In genomic region chr14:74793506-74794155, GRCh38 we compare ENCODE assay signal across 8 cellular contexts. TPM values are rescaled to one million over a fixed set of nuclear protein-coding genes. Genes with fewer than 3 reads are reported as not detected.
DNase-seq lines count a peak whose midpoint lies in the region; ATAC-seq and TF ChIP-seq lines count a peak whose summit lies in the region.

No MANE protein-coding gene starts in this region.

- WGBS in tibial nerve, 2 donors, result 28 to 38% methylated on average over 3 of the region's 3 CpGs

- H3K9me3 ChIP-seq in tibial nerve, result no peaks in the 10 kb centered on the region

- peak overlapping the region; percentile 67 for H3K4me3 Mint-ChIP-seq in activated naive CD4-positive, alpha-beta T cell treated with anti-CD3 and anti-CD28 coated beads, Interleukin-2, amount 10 ng/mL, durations not matched to agents 7 days and 5 days
- H3K4me3 Mint-ChIP-seq in T-helper 2 cell treated with Interferon-gamma antibody and Interleukin-4, amounts not matched to agents 5 μg/mL and 100 μg/mL, for 36 hours, result peak overlapping the region; percentile 82
- no peak overlapping the region for H3K4me3 Mint-ChIP-seq in Calu3 (ENCODE audit: low read depth, unreplicated experiment)

- TF ChIP-seq POLR2A in tibial nerve (IDR thresholded peaks at IDR 0.05), result no peak

- H3K27ac ChIP-seq in tibial nerve, result peak overlapping the region in 3 of 4 donors; percentile 42 to 46 (median 44)

- no TSS peak for BruUV-seq in Calu3 (replicated peaks; lab: Mats Ljungman, UMichigan)

- no peak for ATAC-seq in HG02798 (IDR thresholded peaks at IDR 0.05; ENCODE audit: poor library complexity, unreplicated experiment)

- TF ChIP-seq CTCF in fibroblast of the aortic adventitia (IDR thresholded peaks at IDR 0.05; ENCODE audit: insufficient read depth, low read length), result peak; percentile 53
- TF ChIP-seq CTCF in tibial nerve (IDR thresholded peaks at IDR 0.05), result peak in 2 of 5 experiments; percentile 19
- TF ChIP-seq CTCF in Calu3 (IDR thresholded peaks at IDR 0.05; ENCODE audit: unreplicated experiment), result no peak

- H3K27ac Mint-ChIP-seq in activated naive CD4-positive, alpha-beta T cell treated with anti-CD3 and anti-CD28 coated beads, Interleukin-2, amount 10 ng/mL, durations not matched to agents 7 days and 5 days, result peak overlapping the region; percentile 91
- H3K27ac Mint-ChIP-seq in T-helper 2 cell treated with Interferon-gamma antibody and Interleukin-4, amounts not matched to agents 5 μg/mL and 100 μg/mL, for 36 hours, result peak overlapping the region; percentile 85
- no peak overlapping the region for H3K27ac Mint-ChIP-seq in Calu3 (ENCODE audit: unreplicated experiment)

- H3K4me1 Mint-ChIP-seq in activated naive CD4-positive, alpha-beta T cell treated with anti-CD3 and anti-CD28 coated beads, Interleukin-2, amount 10 ng/mL, durations not matched to agents 7 days and 5 days, result peaks cover 41% of the 10 kb centered on the region
- peaks cover 38% of the 10 kb centered on the region for H3K4me1 Mint-ChIP-seq in T-helper 2 cell treated with Interferon-gamma antibody and Interleukin-4, amounts not matched to agents 5 μg/mL and 100 μg/mL, for 36 hours (ENCODE audit: low read depth)
- H3K4me1 Mint-ChIP-seq in Calu3 (ENCODE audit: low read depth, unreplicated experiment), result peaks cover 9% of the 10 kb centered on the region

- CTCF ChIA-PET in activated naive CD4-positive, alpha-beta T cell treated with anti-CD3 and anti-CD28 coated beads, Interleukin-2, amount 10 ng/mL, durations not matched to agents 7 days and 5 days (lab: Charles Lee), result interaction anchor here (0.6 to 2.1 kb wide), 3 partner anchors 44 to 185 kb away, joined by 3 to 5 read pairs (median 4); no protein-coding TSS in a partner anchor
- CTCF ChIA-PET in Calu3 (lab: Charles Lee), result interaction anchor here (1.0 kb wide), 1 partner anchor 185 kb away, joined by 3 read pairs; no protein-coding TSS in a partner anchor

- intact Hi-C loops in Calu3 (cut with micrococcal nuclease; ENCODE audit: unreplicated experiment), result no loop called here

- no peaks in the 10 kb centered on the region for H3K27me3 ChIP-seq in tibial nerve

- no peaks in the 10 kb centered on the region for H3K27me3 Mint-ChIP-seq in activated naive CD4-positive, alpha-beta T cell treated with anti-CD3 and anti-CD28 coated beads, Interleukin-2, amount 10 ng/mL, durations not matched to agents 7 days and 5 days
- H3K27me3 Mint-ChIP-seq in T-helper 2 cell treated with Interferon-gamma antibody and Interleukin-4, amounts not matched to agents 5 μg/mL and 100 μg/mL, for 36 hours (ENCODE audit: low read depth), result no peaks in the 10 kb centered on the region
- H3K27me3 Mint-ChIP-seq in Calu3 (ENCODE audit: unreplicated experiment), result no peaks in the 10 kb centered on the region

- H3K9me3 Mint-ChIP-seq in activated naive CD4-positive, alpha-beta T cell treated with anti-CD3 and anti-CD28 coated beads, Interleukin-2, amount 10 ng/mL, durations not matched to agents 7 days and 5 days, result no peaks in the 10 kb centered on the region
- peaks cover 8% of the 10 kb centered on the region for H3K9me3 Mint-ChIP-seq in T-helper 2 cell treated with Interferon-gamma antibody and Interleukin-4, amounts not matched to agents 5 μg/mL and 100 μg/mL, for 36 hours
- no peaks in the 10 kb centered on the region for H3K9me3 Mint-ChIP-seq in Calu3 (ENCODE audit: low read depth, unreplicated experiment)

- H3K36me3 Mint-ChIP-seq in activated naive CD4-positive, alpha-beta T cell treated with anti-CD3 and anti-CD28 coated beads, Interleukin-2, amount 10 ng/mL, durations not matched to agents 7 days and 5 days, result peaks cover 48% of the 10 kb centered on the region
- H3K36me3 Mint-ChIP-seq in T-helper 2 cell treated with Interferon-gamma antibody and Interleukin-4, amounts not matched to agents 5 μg/mL and 100 μg/mL, for 36 hours (ENCODE audit: low read depth), result peaks cover 53% of the 10 kb centered on the region
- H3K36me3 Mint-ChIP-seq in Calu3 (ENCODE audit: insufficient read depth, unreplicated experiment), result peaks cover 4% of the 10 kb centered on the region

- TF ChIP-seq EP300 in tibial nerve (IDR thresholded peaks at IDR 0.05), result no peak

- DNase-seq in activated naive CD4-positive, alpha-beta T cell treated with anti-CD3 and anti-CD28 coated beads, Interleukin-2, amount 10 ng/mL, durations not matched to agents 7 days and 5 days, result peak; percentile 30
- DNase-seq in activated naive CD4-positive, alpha-beta T cell treated with anti-CD3 and anti-CD28 coated beads, Interleukin-2, amount 50 U/mL, for 16 hours, result no peak
- DNase-seq in T-helper 2 cell treated with Interferon-gamma antibody and Interleukin-4, amounts not matched to agents 5 μg/mL and 100 μg/mL, for 36 hours (ENCODE audit: low spot score), result no peak
- DNase-seq in fibroblast of the aortic adventitia (ENCODE audit: low read depth), result peak; percentile 36
- DNase-seq in tibial nerve (ENCODE audit: low spot score in 2 of 2), result peak in 1 of 2 donors; percentile 12
- DNase-seq in NCI-H2081 treated with DMSO at 0.1 percent for 48 hours (lab: John Stamatoyannopoulos, UW), result no peak
- DNase-seq in Calu3, result no peak

- H3K4me1 ChIP-seq in tibial nerve, result peaks cover 0 to 32% (median 16%) of the 10 kb centered on the region in 4 donors

- H3K36me3 ChIP-seq in tibial nerve, result peaks cover 0 to 32% (median 0%) of the 10 kb centered on the region in 3 donors

- no peak overlapping the region for H3K4me3 ChIP-seq in fibroblast of the aortic adventitia (ENCODE audit: low read depth, low read length)
- no peak overlapping the region for H3K4me3 ChIP-seq in tibial nerve

RNA-seq across cellular contexts. Expression of gene YLPM1, which starts 30.5 kb away (rescaled TPM):
- total RNA-seq in fibroblast of the aortic adventitia (ENCODE audit: low replicate concordance) (39.7 and 57.2 TPM in 2 replicates), tibial nerve (10 to 100 TPM; 66.9 to 76.6 (median 72.1) TPM), Calu3 (2022) (66.5 and 67.5 TPM in 2 replicates)

Comparison
In these comparisons a context has a peak if more than half of its experiments do, and no peak if none do; other contexts are left out.
1. DNase-seq: peak in activated naive CD4-positive, alpha-beta T cell treated with anti-CD3 and anti-CD28 coated beads, Interleukin-2, amount 10 ng/mL, durations not matched to agents 7 days and 5 days (single experiment) and fibroblast of the aortic adventitia (single experiment); none in activated naive CD4-positive, alpha-beta T cell treated with anti-CD3 and anti-CD28 coated beads, Interleukin-2, amount 50 U/mL, for 16 hours (single experiment), T-helper 2 cell treated with Interferon-gamma antibody and Interleukin-4, amounts not matched to agents 5 μg/mL and 100 μg/mL, for 36 hours (single experiment), NCI-H2081 treated with DMSO at 0.1 percent for 48 hours (single experiment) and Calu3 (single experiment).